In the genomic region with DNA sequence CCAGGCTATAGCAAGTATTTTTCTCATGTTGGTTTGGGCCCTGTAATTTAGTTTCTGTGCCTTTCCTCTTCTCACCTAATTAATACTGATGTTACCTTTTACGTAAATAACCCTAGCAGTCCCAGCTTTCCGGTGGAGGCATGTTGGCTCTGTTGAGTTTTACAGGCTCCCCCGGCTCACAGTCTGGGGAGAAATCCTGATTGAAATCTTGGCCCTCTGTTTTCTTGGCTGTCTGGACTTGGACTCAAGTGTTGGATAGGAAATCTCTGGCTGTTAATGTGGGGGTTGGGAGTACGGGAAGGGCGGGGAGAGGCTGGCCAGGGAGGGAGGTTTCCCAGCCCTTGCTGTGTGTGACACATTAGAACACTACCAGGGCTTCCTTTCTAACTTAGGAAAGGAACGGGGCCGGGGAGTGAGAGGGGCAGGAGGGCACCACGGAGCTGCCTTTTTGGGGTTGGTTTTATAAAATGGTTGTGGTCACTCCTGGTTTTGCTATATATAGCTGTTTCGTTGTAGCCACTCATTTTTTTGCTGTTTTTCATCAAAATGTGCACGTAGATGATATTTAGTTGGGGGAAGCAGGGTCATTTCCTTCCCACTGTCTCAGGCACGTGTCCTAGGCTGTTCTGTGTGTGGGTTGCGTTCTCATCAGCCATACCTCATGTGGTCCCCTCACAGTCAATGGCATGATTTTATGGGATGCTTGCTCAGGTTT, we compare ENCODE assay signal across 8 cellular contexts. TPM values are rescaled to one million over a fixed set of nuclear protein-coding genes. Genes with fewer than 3 reads are reported as not detected.
A peak's percentile ranks its signal among the peaks of the same experiment; 100 is the strongest.
DNase-seq lines count a peak whose midpoint lies in the region; ATAC-seq and TF ChIP-seq lines count a peak whose summit lies in the region.

No MANE protein-coding gene starts in this region.

- TF ChIP-seq POLR2A in vagina (IDR thresholded peaks at IDR 0.05), result no peak

- H3K27ac Mint-ChIP-seq in chondrocyte (ENCODE audit: unreplicated experiment), result no peak overlapping the region
- H3K27ac Mint-ChIP-seq in memory B cell, result no peak overlapping the region

- H3K4me3 ChIP-seq in vagina, result peak overlapping the region; percentile 3 to 9

- H3K27ac ChIP-seq in vagina, result peak overlapping the region; percentile 68

- ATAC-seq in GM19043 (IDR thresholded peaks at IDR 0.05; ENCODE audit: low read depth, unreplicated experiment), result peak; percentile 26
- ATAC-seq in memory B cell (ENCODE audit: low read depth), result peak; percentile 40
- no peak for ATAC-seq in GM21619 (IDR thresholded peaks at IDR 0.05; ENCODE audit: unreplicated experiment)

- H3K9me3 Mint-ChIP-seq in chondrocyte (ENCODE audit: low read depth), result no peaks in the 10 kb centered on the region
- no peaks in the 10 kb centered on the region for H3K9me3 Mint-ChIP-seq in memory B cell

- intact Hi-C loops in vagina (cut with DNase I), result no loop called here

- no peaks in the 10 kb centered on the region for H3K27me3 ChIP-seq in vagina

- DNase-seq in HT1080 (ENCODE audit: low read depth) (peak; percentile 97), chondrocyte (ENCODE audit: low spot score) (no peak), memory B cell (ENCODE audit: low spot score in 2 of 2) (no peak), vagina (ENCODE audit: extremely low spot score in 2 of 2) (peak in 1 of 2 donors; percentile 89), HUDEP-2 (lab: John Stamatoyannopoulos, UW; ENCODE audit: unreplicated experiment in 76 of 76) (no peak)
- no peak for DNase-seq in stimulated activated CD4-positive, alpha-beta T cell treated with anti-CD3 and anti-CD28 coated beads, Interleukin-2, amount 100 ng/mL, for 48 hours

- H3K27me3 Mint-ChIP-seq in chondrocyte (ENCODE audit: low read depth) (no peaks in the 10 kb centered on the region), memory B cell (no peaks in the 10 kb centered on the region)

- no peaks in the 10 kb centered on the region for H3K36me3 Mint-ChIP-seq in chondrocyte (ENCODE audit: low read depth)
- H3K36me3 Mint-ChIP-seq in memory B cell, result no peaks in the 10 kb centered on the region

- H3K4me1 ChIP-seq in vagina, result peaks cover 54% of the 10 kb centered on the region

- peak overlapping the region; percentile 60 for H3K4me3 Mint-ChIP-seq in chondrocyte (ENCODE audit: unreplicated experiment)
- H3K4me3 Mint-ChIP-seq in memory B cell, result peak overlapping the region; percentile 71

- H3K36me3 ChIP-seq in vagina, result no peaks in the 10 kb centered on the region

- H3K4me1 Mint-ChIP-seq in chondrocyte (ENCODE audit: low read depth), result peaks cover 31% of the 10 kb centered on the region
- peaks cover 52% of the 10 kb centered on the region for H3K4me1 Mint-ChIP-seq in memory B cell

- H3K9me3 ChIP-seq in vagina, result no peaks in the 10 kb centered on the region

- TF ChIP-seq CTCF in chondrocyte (IDR thresholded peaks at IDR 0.05) (no peak), vagina (IDR thresholded peaks at IDR 0.05) (no peak)

RNA-seq across cellular contexts. Expression of gene TRIO, which starts 10.9 kb away (rescaled TPM):
- total RNA-seq in HT1080 (2014; rRNA removed; shearing (Covaris generic)), result 144 and 162 TPM in 2 replicates
- 83.4 and 89.2 TPM in 2 replicates for polyA plus RNA-seq in HT1080 (2015; cell fraction: cytosol; rRNA removed)
- 375 and 390 TPM in 2 replicates for polyA plus RNA-seq in HT1080 (2015; cell fraction: nucleus; rRNA removed)
- 200 to 271 TPM (median 217 TPM) in 3 replicates for total RNA-seq in chondrocyte
- total RNA-seq in vagina, result 142 TPM
